Comparison of ENCODE assay signal across 13 cellular contexts in the genomic region with DNA sequence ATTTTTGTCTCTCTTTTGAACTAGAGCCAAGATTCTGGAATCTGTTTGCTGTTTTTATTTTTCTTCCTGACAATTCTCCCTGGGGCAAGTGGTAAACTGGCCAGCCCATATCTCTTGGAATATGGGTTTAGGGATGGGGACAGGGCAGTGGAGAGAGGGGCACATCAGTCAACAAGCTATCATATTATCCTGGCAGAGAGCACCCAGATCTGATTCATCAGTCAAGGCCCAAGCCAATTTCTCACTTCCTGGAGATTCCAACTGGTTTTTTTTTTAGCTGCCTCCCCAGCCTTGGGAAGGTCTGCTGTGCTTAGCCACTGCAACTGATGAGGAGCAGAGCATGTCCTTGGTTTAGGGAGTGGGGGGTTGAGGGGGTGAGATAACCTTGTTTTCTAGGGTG. TPM values are rescaled to one million over a fixed set of nuclear protein-coding genes. Genes with fewer than 3 reads are reported as not detected.
DNase-seq lines count a peak whose midpoint lies in the region; ATAC-seq, FAIRE-seq and TF ChIP-seq lines count a peak whose summit lies in the region.
"Had no signal": no experiment of that assay in that cellular context is flagged by ENCODE, and none has a peak within 500 bp of the region (broad histone marks: within the 10 kb centered on the region; RNA-seq: fewer than 3 reads in every experiment).

No MANE protein-coding gene starts in this region.

- H3K9me3 ChIP-seq in endothelial cell of umbilical vein (replicated peaks; ENCODE audit: control insufficient read depth, insufficient read depth, low read length), result no peaks in the 10 kb centered on the region
- H3K9me3 ChIP-seq in vagina, result no peaks in the 10 kb centered on the region

- peak overlapping the region; percentile 20 for H3K4me3 Mint-ChIP-seq in mesothelial cell of epicardium
- H3K4me3 Mint-ChIP-seq: activated CD8-positive, alpha-beta T cell treated with anti-CD3 and anti-CD28 coated beads, Interleukin-2, amount 10 ng/mL, durations not matched to agents 7 days and 5 days had no signal

- no peaks in the 10 kb centered on the region for H3K79me2 ChIP-seq in endothelial cell of umbilical vein (ENCODE audit: control insufficient read depth, insufficient read depth, low read length)

- H3K4me1 ChIP-seq in endothelial cell of umbilical vein (ENCODE audit: control insufficient read depth, extremely low read depth, insufficient read depth, low read length) (peaks cover 14% of the 10 kb centered on the region), vagina (peaks cover 24% of the 10 kb centered on the region)

- H3K27ac ChIP-seq in endothelial cell of umbilical vein (ENCODE audit: insufficient read depth, low read depth, low read length) (peak overlapping the region; percentile 4), vagina (peak overlapping the region; percentile 52)

- no peaks in the 10 kb centered on the region for H3K9me1 ChIP-seq in endothelial cell of umbilical vein (replicated peaks; ENCODE audit: control insufficient read depth, extremely low read depth, insufficient read depth, low read length)

- POLR2A ChIA-PET in endothelial cell of umbilical vein (lab: Charles Lee), result no interaction called here

- no peaks in the 10 kb centered on the region for H3K9me3 Mint-ChIP-seq in mesothelial cell of epicardium

- peak overlapping the region; percentile 95 for H3K27ac Mint-ChIP-seq in mesothelial cell of epicardium
- H3K27ac Mint-ChIP-seq: activated CD8-positive, alpha-beta T cell treated with anti-CD3 and anti-CD28 coated beads, Interleukin-2, amount 10 ng/mL, durations not matched to agents 7 days and 5 days had no signal

- H3K36me3 ChIP-seq in endothelial cell of umbilical vein (ENCODE audit: control insufficient read depth in 2 of 2, extremely low read depth in 1 of 2, insufficient read depth in 2 of 2, low read length in 2 of 2) (no peaks in the 10 kb centered on the region), vagina (no peaks in the 10 kb centered on the region)

- TF ChIP-seq CTCF in endothelial cell of umbilical vein (IDR thresholded peaks at IDR 0.05; ENCODE audit: extremely low read depth in 1 of 2, insufficient read depth in 1 of 2, low read depth in 1 of 2, low read length in 2 of 2) (no peak), mesothelial cell of epicardium (IDR thresholded peaks at IDR 0.05; ENCODE audit: unreplicated experiment) (no peak), vagina (IDR thresholded peaks at IDR 0.05) (no peak)

- dilution Hi-C loops in endothelial cell of umbilical vein (cut with MboI; ENCODE audit: extremely low pct_ligation_motif_present, low sequenced_read_pairs), result no loop called here

- BruUV-seq in endothelial cell of umbilical vein (replicated peaks; lab: Mats Ljungman, UMichigan), result no TSS peak

- intact Hi-C loops in endothelial cell of umbilical vein (cut with micrococcal nuclease), result loop anchor here (1.0 kb wide), 1 partner anchor 41 kb away; no protein-coding TSS in a partner anchor
- intact Hi-C loops in vagina (cut with DNase I), result no loop called here

- no peaks in the 10 kb centered on the region for H4K20me1 ChIP-seq in endothelial cell of umbilical vein (replicated peaks; ENCODE audit: control insufficient read depth, extremely low read depth, insufficient read depth, low read length)

- H3K27me3 Mint-ChIP-seq in mesothelial cell of epicardium (ENCODE audit: low read depth), result no peaks in the 10 kb centered on the region

- H3K4me1 Mint-ChIP-seq in mesothelial cell of epicardium, result peaks cover 83% of the 10 kb centered on the region

- H3K36me3 Mint-ChIP-seq in mesothelial cell of epicardium, result peaks cover 1% of the 10 kb centered on the region

- no peak for TF ChIP-seq POLR2A in endothelial cell of umbilical vein (IDR thresholded peaks at IDR 0.05; ENCODE audit: low read depth, low read length)
- no peak for TF ChIP-seq POLR2A in vagina (IDR thresholded peaks at IDR 0.05)

- CTCF ChIA-PET in endothelial cell of umbilical vein (lab: Charles Lee), result interaction anchor here (1.0 to 1.6 kb wide), 2 partner anchors 26 to 103 kb away, joined by 3 to 5 read pairs; no protein-coding TSS in a partner anchor

- H3K4me2 ChIP-seq in endothelial cell of umbilical vein (ENCODE audit: insufficient read depth, low read length), result no peak overlapping the region

- H3K4me3 ChIP-seq in endothelial cell of umbilical vein (replicated peaks in 1 of 3; ENCODE audit: insufficient read depth in 1 of 3, low read depth in 1 of 3, low read length in 3 of 3) (no peak overlapping the region), vagina (no peak overlapping the region)

- no peaks in the 10 kb centered on the region for H3K27me3 ChIP-seq in endothelial cell of umbilical vein (ENCODE audit: control insufficient read depth in 2 of 2, insufficient read depth in 2 of 2, low read length in 2 of 2)
- no peaks in the 10 kb centered on the region for H3K27me3 ChIP-seq in vagina

- peak; percentile 87 for FAIRE-seq in endothelial cell of umbilical vein (lab: Jason Lieb, UNC)
- FAIRE-seq: A204.1 had no signal

- H2AFZ ChIP-seq in endothelial cell of umbilical vein (ENCODE audit: low read depth, low read length), result no peak overlapping the region

- no peak overlapping the region for H3K9ac ChIP-seq in endothelial cell of umbilical vein (replicated peaks; ENCODE audit: extremely low read depth, insufficient read depth, low read length)

- peak; percentile 15 for DNase-seq in NCI-H2171 treated with DMSO at 0.1 percent for 48 hours (lab: John Stamatoyannopoulos, UW)
- DNase-seq in NCI-H2171 (lab: John Stamatoyannopoulos, UW), result no peak
- DNase-seq in endothelial cell of umbilical vein (ENCODE audit: low read depth, low spot score), result peak; percentile 64
- no peak for DNase-seq in mesothelial cell of epicardium (ENCODE audit: low spot score in 2 of 2, unreplicated experiment in 2 of 2)
- no peak for DNase-seq in vagina (ENCODE audit: extremely low spot score in 2 of 2)
- no peak for DNase-seq in DMS153 (lab: John Stamatoyannopoulos, UW)
- no peak for DNase-seq in NCI-H1092 treated with DMSO at 0.1 percent for 48 hours (lab: John Stamatoyannopoulos, UW)
- DNase-seq: activated CD8-positive, alpha-beta T cell treated with anti-CD3 and anti-CD28 coated beads, Interleukin-2, amount 10 ng/mL, durations not matched to agents 7 days and 5 days; amniotic stem cell; NCI-H1930; SIG-M5 had no signal

- no peak for ATAC-seq in HG03196 (IDR thresholded peaks at IDR 0.05; ENCODE audit: unreplicated experiment)
- ATAC-seq: activated CD8-positive, alpha-beta T cell treated with anti-CD3 and anti-CD28 coated beads, Interleukin-2, amount 10 ng/mL, durations not matched to agents 7 days and 5 days had no signal

TF ChIP-seq in endothelial cell of umbilical vein, 7 proteins besides CTCF, POLR2A, EP300 and RAD21:
- TF ChIP-seq FOS (IDR thresholded peaks at IDR 0.05; ENCODE audit: borderline replicate concordance, insufficient read depth, low read length) (peak; percentile 57), POLR2AphosphoS5 (IDR thresholded peaks at IDR 0.05; ENCODE audit: insufficient read depth, low read depth, low read length) (no peak), JUN (IDR thresholded peaks at IDR 0.05; ENCODE audit: borderline replicate concordance, insufficient read depth, insufficient read length, low read depth) (peak; percentile 13)

RNA-seq across cellular contexts. Expression of a gene that starts 52.3 kb away (rescaled TPM):
- total RNA-seq in endothelial cell of umbilical vein, result 21.0 and 23.4 TPM in 2 replicates
- polyA plus RNA-seq in endothelial cell of umbilical vein, result 3.3 and 3.8 TPM in 2 replicates
- polyA plus RNA-seq in endothelial cell of umbilical vein (2011; cell fraction: cytosol; rRNA removed), result 4.3 and 4.8 TPM in 2 replicates
- 12.8 and 13.2 TPM in 2 replicates for polyA plus RNA-seq in endothelial cell of umbilical vein (2011; cell fraction: nucleus; rRNA removed)
- 5.2 and 6.0 TPM in 2 replicates for polyA plus RNA-seq in endothelial cell of umbilical vein (2012)
- polyA minus RNA-seq in endothelial cell of umbilical vein, result 19.6 and 20.8 TPM in 2 replicates
- 0.82 TPM for polyA minus RNA-seq in endothelial cell of umbilical vein (2011; cell fraction: cytosol; rRNA and poly(A)+ RNA removed)
- 29.8 and 33.6 TPM in 2 replicates for polyA minus RNA-seq in endothelial cell of umbilical vein (2011; cell fraction: nucleus; rRNA and poly(A)+ RNA removed)
- 153 to 161 TPM (median 159 TPM) in 3 replicates for total RNA-seq in mesothelial cell of epicardium
- total RNA-seq in vagina, result 7.6 TPM
- total RNA-seq: activated CD8-positive, alpha-beta T cell treated with anti-CD3 and anti-CD28 coated beads, Interleukin-2, amount 10 ng/mL, durations not matched to agents 7 days and 5 days had no signal

Comparison
In these comparisons a context has a peak if more than half of its experiments do, and no peak if none do; other contexts are left out.
1. DNase-seq: peak in NCI-H2171 treated with DMSO at 0.1 percent for 48 hours (single experiment) and endothelial cell of umbilical vein (single experiment); none in NCI-H2171 (single experiment), mesothelial cell of epicardium (0 of 2), vagina (0 of 2), DMS153 (single experiment) and NCI-H1092 treated with DMSO at 0.1 percent for 48 hours (single experiment).